Comparison of ENCODE assay signal across 30 cellular contexts in genomic region chr1:178921499-178921898, GRCh38. TPM values are rescaled to one million over a fixed set of nuclear protein-coding genes. Genes with fewer than 3 reads are reported as not detected.
DNase-seq lines count a peak whose midpoint lies in the region; ATAC-seq and TF ChIP-seq lines count a peak whose summit lies in the region.
"Had no signal": no experiment of that assay in that cellular context is flagged by ENCODE, and none has a peak within 500 bp of the region (broad histone marks: within the 10 kb centered on the region; RNA-seq: fewer than 3 reads in every experiment).

No MANE protein-coding gene starts in this region.

- intact Hi-C loops in activated B cell treated with CpG ODN at 0.5 μM for 24 hours (cut with micrococcal nuclease) = loop anchor here (1.0 to 2.0 kb wide), 2 partner anchors 11 to 17 kb away; no protein-coding TSS in a partner anchor
- intact Hi-C loops in activated T-helper 1 cell treated with anti-CD3 and anti-CD28 coated beads, Interleukin-12 subunit alpha, Interleukin-12 subunit beta, Interleukin-2, Interleukin-4 antibody, amounts not matched to agents 30 ng/mL and 10 ng/mL and 1 ng/mL, durations not matched to agents 14 hours and 24 hours and 36 hours (cut with micrococcal nuclease) = no loop called here

- no peaks in the 10 kb centered on the region for H3K27me3 Mint-ChIP-seq in activated B cell treated with CpG ODN at 0.5 μM for 24 hours
- H3K27me3 Mint-ChIP-seq in activated T-cell treated with anti-CD3 and anti-CD28 coated beads, Interleukin-2, amount 50 U/mL, for 72 hours (ENCODE audit: low read depth) = no peaks in the 10 kb centered on the region
- H3K27me3 Mint-ChIP-seq in activated T-helper 1 cell treated with anti-CD3 and anti-CD28 coated beads, Interleukin-12 subunit alpha, Interleukin-12 subunit beta, Interleukin-2, Interleukin-4 antibody, amounts not matched to agents 30 ng/mL and 10 ng/mL and 1 ng/mL, durations not matched to agents 14 hours and 24 hours and 36 hours (ENCODE audit: insufficient read depth) = peaks cover 6% of the 10 kb centered on the region

- ATAC-seq in GM18498 (IDR thresholded peaks at IDR 0.05; ENCODE audit: unreplicated experiment) (peak; percentile 69), GM19395 (IDR thresholded peaks at IDR 0.05; ENCODE audit: unreplicated experiment) (peak; percentile 69), HG02938 (IDR thresholded peaks at IDR 0.05; ENCODE audit: unreplicated experiment) (peak; percentile 78), activated B cell treated with CpG ODN at 0.5 μM for 24 hours (ENCODE audit: low read depth) (peak; percentile 63), HG03521 (IDR thresholded peaks at IDR 0.05; ENCODE audit: unreplicated experiment) (no peak)
- no peak for ATAC-seq in activated T-cell treated with anti-CD3 and anti-CD28 coated beads, Interleukin-2, amount 50 U/mL, for 72 hours (replicated peaks in 1 of 2)
- ATAC-seq: activated CD4-positive, CD25-positive, alpha-beta regulatory T cell treated with anti-CD3 and anti-CD28 coated beads, Interleukin-2, amount 50 U/mL, for 24 hours; heart right ventricle; left ventricle myocardium superior; Panc1; SK-N-SH treated with all-trans-retinoic acid at 6 μM for 48 hours; stimulated activated naive CD8-positive, alpha-beta T cell treated with anti-CD3 and anti-CD28 coated beads, Interleukin-15, Interleukin-2, amounts not matched to agents 100 U/mL and 50 U/mL, for 24 hours had no signal

- no peak overlapping the region for H3K4me3 Mint-ChIP-seq in activated B cell treated with CpG ODN at 0.5 μM for 24 hours
- H3K4me3 Mint-ChIP-seq in activated T-cell treated with anti-CD3 and anti-CD28 coated beads, Interleukin-2, amount 50 U/mL, for 72 hours = no peak overlapping the region
- no peak overlapping the region for H3K4me3 Mint-ChIP-seq in activated T-helper 1 cell treated with anti-CD3 and anti-CD28 coated beads, Interleukin-12 subunit alpha, Interleukin-12 subunit beta, Interleukin-2, Interleukin-4 antibody, amounts not matched to agents 30 ng/mL and 10 ng/mL and 1 ng/mL, durations not matched to agents 14 hours and 24 hours and 36 hours
- H3K4me3 Mint-ChIP-seq: CD14-positive monocyte; neural progenitor cell; T-helper 1 cell treated with Interleukin-12 subunit alpha and Interleukin-12 subunit beta and Interleukin-4 antibody, amounts not matched to agents 30 μg/mL and 1 μg/mL, for 36 hours had no signal

- peaks cover 76% of the 10 kb centered on the region for H3K4me1 Mint-ChIP-seq in activated B cell treated with CpG ODN at 0.5 μM for 24 hours
- H3K4me1 Mint-ChIP-seq in activated T-cell treated with anti-CD3 and anti-CD28 coated beads, Interleukin-2, amount 50 U/mL, for 72 hours (ENCODE audit: low read depth) = no peaks in the 10 kb centered on the region
- H3K4me1 Mint-ChIP-seq in activated T-helper 1 cell treated with anti-CD3 and anti-CD28 coated beads, Interleukin-12 subunit alpha, Interleukin-12 subunit beta, Interleukin-2, Interleukin-4 antibody, amounts not matched to agents 30 ng/mL and 10 ng/mL and 1 ng/mL, durations not matched to agents 14 hours and 24 hours and 36 hours (ENCODE audit: low read depth) = no peaks in the 10 kb centered on the region
- H3K4me1 Mint-ChIP-seq: neural progenitor cell had no signal

- DNase-seq in activated B cell treated with CpG ODN at 0.5 μM for 24 hours (no peak), DMS53 (lab: John Stamatoyannopoulos, UW) (no peak)
- DNase-seq in activated T-cell treated with anti-CD3 and anti-CD28 coated beads, Interleukin-2, amount 50 U/mL, for 72 hours = no peak
- no peak for DNase-seq in activated T-helper 1 cell treated with anti-CD3 and anti-CD28 coated beads, Interleukin-12 subunit alpha, Interleukin-12 subunit beta, Interleukin-2, Interleukin-4 antibody, amounts not matched to agents 30 ng/mL and 10 ng/mL and 1 ng/mL, durations not matched to agents 14 hours and 24 hours and 36 hours (ENCODE audit: low spot score)
- DNase-seq: activated CD4-positive, alpha-beta T cell treated with anti-CD3 and anti-CD28 coated beads, Interleukin-2, amount 50 U/mL, for 48 hours; activated naive CD4-positive, alpha-beta T cell treated with anti-CD3 and anti-CD28 coated beads, Interleukin-2, amount 50 U/mL, for 16 hours; amniotic stem cell; brain microvascular endothelial cell; Calu3; cerebellar nuclear complex; heart right ventricle; left ventricle myocardium superior; NCI-H1436; NCI-H2081; NCI-H526 treated with DMSO at 0.1 percent for 48 hours; Right ventricle myocardium superior; stimulated activated naive CD8-positive, alpha-beta T cell treated with anti-CD3 and anti-CD28 coated beads, Interleukin-15, Interleukin-2, amounts not matched to agents 100 U/mL and 50 U/mL, for 24 hours had no signal

- POLR2A ChIA-PET in activated B cell treated with CpG ODN at 0.5 μM for 24 hours (lab: Charles Lee) = interaction anchor here (0.7 to 0.9 kb wide), 3 partner anchors 15 to 315 kb away, joined by 3 to 6 read pairs (median 3); no protein-coding TSS in a partner anchor

- TF ChIP-seq CTCF in activated B cell treated with CpG ODN at 0.5 μM for 24 hours (IDR thresholded peaks at IDR 0.05) = no peak

- H3K36me3 Mint-ChIP-seq in activated B cell treated with CpG ODN at 0.5 μM for 24 hours (ENCODE audit: low read depth) = peaks cover 71% of the 10 kb centered on the region
- H3K36me3 Mint-ChIP-seq in activated T-cell treated with anti-CD3 and anti-CD28 coated beads, Interleukin-2, amount 50 U/mL, for 72 hours (ENCODE audit: insufficient read depth in 2 of 2) = no peaks in the 10 kb centered on the region
- no peaks in the 10 kb centered on the region for H3K36me3 Mint-ChIP-seq in activated T-helper 1 cell treated with anti-CD3 and anti-CD28 coated beads, Interleukin-12 subunit alpha, Interleukin-12 subunit beta, Interleukin-2, Interleukin-4 antibody, amounts not matched to agents 30 ng/mL and 10 ng/mL and 1 ng/mL, durations not matched to agents 14 hours and 24 hours and 36 hours (ENCODE audit: low read depth)

- CTCF ChIA-PET in activated B cell treated with CpG ODN at 0.5 μM for 24 hours (lab: Charles Lee) = no interaction called here

- peaks cover 6% of the 10 kb centered on the region for H3K9me3 Mint-ChIP-seq in activated B cell treated with CpG ODN at 0.5 μM for 24 hours
- H3K9me3 Mint-ChIP-seq in activated T-cell treated with anti-CD3 and anti-CD28 coated beads, Interleukin-2, amount 50 U/mL, for 72 hours = peaks cover 4 to 5% of the 10 kb centered on the region in 2 donors
- no peaks in the 10 kb centered on the region for H3K9me3 Mint-ChIP-seq in activated T-helper 1 cell treated with anti-CD3 and anti-CD28 coated beads, Interleukin-12 subunit alpha, Interleukin-12 subunit beta, Interleukin-2, Interleukin-4 antibody, amounts not matched to agents 30 ng/mL and 10 ng/mL and 1 ng/mL, durations not matched to agents 14 hours and 24 hours and 36 hours
- H3K9me3 Mint-ChIP-seq: activated T-helper 2 cell treated with anti-CD3 and anti-CD28 coated beads, Interferon-gamma antibody, Interleukin-2, Interleukin-4, amounts not matched to agents 10 μg/mL and 5 μg/mL and 100 μg/mL, durations not matched to agents 14 hours and 24 hours and 36 hours had no signal

- H3K27ac Mint-ChIP-seq in activated B cell treated with CpG ODN at 0.5 μM for 24 hours = peak overlapping the region; percentile 59
- no peak overlapping the region for H3K27ac Mint-ChIP-seq in activated T-cell treated with anti-CD3 and anti-CD28 coated beads, Interleukin-2, amount 50 U/mL, for 72 hours
- H3K27ac Mint-ChIP-seq in activated T-helper 1 cell treated with anti-CD3 and anti-CD28 coated beads, Interleukin-12 subunit alpha, Interleukin-12 subunit beta, Interleukin-2, Interleukin-4 antibody, amounts not matched to agents 30 ng/mL and 10 ng/mL and 1 ng/mL, durations not matched to agents 14 hours and 24 hours and 36 hours = no peak overlapping the region
- H3K27ac Mint-ChIP-seq: activated T-helper 2 cell treated with anti-CD3 and anti-CD28 coated beads, Interferon-gamma antibody, Interleukin-2, Interleukin-4, amounts not matched to agents 10 μg/mL and 5 μg/mL and 100 μg/mL, durations not matched to agents 14 hours and 24 hours and 36 hours; CD14-positive monocyte; neural progenitor cell; T-helper 1 cell treated with Interleukin-12 subunit alpha and Interleukin-12 subunit beta and Interleukin-4 antibody, amounts not matched to agents 30 μg/mL and 1 μg/mL, for 36 hours had no signal

RNA-seq across cellular contexts. Expression of gene ANGPTL1, which starts 50.6 kb away (rescaled TPM):
- not detected in 2 replicates for total RNA-seq in activated B cell treated with CpG ODN at 0.5 μM for 24 hours
- not detected for total RNA-seq in activated T-cell treated with anti-CD3 and anti-CD28 coated beads, Interleukin-2, amount 50 U/mL, for 72 hours
- total RNA-seq in activated T-helper 1 cell treated with anti-CD3 and anti-CD28 coated beads, Interleukin-12 subunit alpha, Interleukin-12 subunit beta, Interleukin-2, Interleukin-4 antibody, amounts not matched to agents 30 ng/mL and 10 ng/mL and 1 ng/mL, durations not matched to agents 14 hours and 24 hours and 36 hours = not detected in 2 replicates
- total RNA-seq: A172; activated T-helper 2 cell treated with anti-CD3 and anti-CD28 coated beads, Interferon-gamma antibody, Interleukin-2, Interleukin-4, amounts not matched to agents 10 μg/mL and 5 μg/mL and 100 μg/mL, durations not matched to agents 14 hours and 24 hours and 36 hours; dermis microvascular lymphatic vessel endothelial cell had no signal

Comparison
In these comparisons a context has a peak if more than half of its experiments do, and no peak if none do; other contexts are left out.
1. ATAC-seq: peak in GM18498 (single experiment), GM19395 (single experiment), HG02938 (single experiment) and activated B cell treated with CpG ODN at 0.5 μM for 24 hours (single experiment); none in HG03521 (single experiment) and activated T-cell treated with anti-CD3 and anti-CD28 coated beads, Interleukin-2, amount 50 U/mL, for 72 hours (0 of 2).